ENCODE assay signal across 2 cellular contexts in genomic region chr15:72502220-72502809, GRCh38.
TF ChIP-seq lines count a peak whose summit lies in the region.

No MANE protein-coding gene starts in this region.

TF ChIP-seq in HepG2, 621 proteins besides CTCF, POLR2A, EP300 and RAD21:
- TF ChIP-seq HNRNPH1 (optimal IDR thresholded peaks at IDR 0.05; ENCODE audit: low read depth, low read length), result no peak
- peak in 1 of 2 experiments; percentile 67; a peak in 3 of 4 replicates for TF ChIP-seq MAFK (conservative IDR thresholded peaks at IDR 0.05 in 1 of 2, IDR thresholded peaks at IDR 0.05 in 1 of 2; ENCODE audit: low read length in 2 of 2)
- no peak for TF ChIP-seq ZFP1 (CRISPR knock-in tag; IDR thresholded peaks at IDR 0.05)
- no peak for TF ChIP-seq LRRFIP1 (CRISPR knock-in tag; conservative IDR thresholded peaks at IDR 0.05)
- TF ChIP-seq GMEB1 (CRISPR knock-in tag; IDR thresholded peaks at IDR 0.05; ENCODE audit: borderline replicate concordance), result no peak
- peak; percentile 43; the same call in 1 of the 2 replicates for TF ChIP-seq MAFF (IDR thresholded peaks at IDR 0.05; ENCODE audit: low read depth, low read length)

TF ChIP-seq in IMR-90, 13 proteins besides CTCF, POLR2A, EP300 and RAD21:
- no peak for TF ChIP-seq MXI1 (IDR thresholded peaks at IDR 0.05; ENCODE audit: borderline replicate concordance, low read depth, low read length)
- 0 out of 2 replicates have a peak, but pooled peaks have one; percentile 40 for TF ChIP-seq MAFK (IDR thresholded peaks at IDR 0.05; ENCODE audit: low read depth, low read length)
